In the genomic region with DNA sequence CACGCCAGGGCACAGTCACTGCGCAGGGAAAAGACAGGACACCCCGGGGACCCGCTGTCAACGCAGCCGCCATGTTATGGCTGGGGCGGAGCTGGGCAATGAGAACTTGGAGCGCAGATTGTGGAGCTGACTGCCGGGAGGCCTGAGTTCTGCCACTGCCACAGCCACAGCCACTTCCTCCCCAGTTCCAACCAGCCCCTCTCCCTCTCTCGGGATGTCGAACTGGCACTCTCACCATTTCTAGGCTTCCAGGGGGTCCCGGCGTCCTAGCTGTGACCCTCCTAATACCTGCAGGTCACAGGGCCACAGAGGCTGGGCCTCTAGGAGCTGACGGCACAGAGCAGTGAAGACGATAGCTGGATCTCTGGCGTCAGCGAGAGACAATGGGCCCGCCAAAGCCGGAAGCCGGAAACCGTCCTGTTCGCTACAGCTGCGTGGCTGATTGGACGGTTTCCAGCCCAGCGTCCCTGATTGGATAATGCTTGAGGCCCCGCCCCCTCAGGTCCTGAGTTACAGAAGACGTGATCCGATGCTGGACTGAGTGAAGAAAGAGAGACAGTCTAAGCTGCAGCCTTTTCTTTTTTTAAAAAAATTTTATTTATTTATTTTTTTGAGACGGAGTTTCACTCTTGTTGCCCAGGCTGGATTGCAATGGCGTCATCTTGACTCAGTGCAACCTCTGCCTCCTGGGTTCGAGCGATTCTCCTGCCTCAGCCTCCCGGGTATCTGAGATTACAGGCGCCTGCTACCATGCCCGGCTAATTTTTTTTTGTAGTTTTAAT, we compare ENCODE assay signal across 8 cellular contexts. TPM values are rescaled to one million over a fixed set of nuclear protein-coding genes. Genes with fewer than 3 reads are reported as not detected.
A peak's percentile ranks its signal among the peaks of the same experiment; 100 is the strongest.
DNase-seq lines count a peak whose midpoint lies in the region; ATAC-seq, FAIRE-seq and TF ChIP-seq lines count a peak whose summit lies in the region.

A gene (minus strand): TSS at position 385 of the 782 bp plus-strand sequence. CDS start 147 bp downstream, at position 238.

- ATAC-seq in GM18498 (IDR thresholded peaks at IDR 0.05; ENCODE audit: unreplicated experiment) (peak; percentile 93), HG02885 (IDR thresholded peaks at IDR 0.05; ENCODE audit: poor library complexity, unreplicated experiment) (peak; percentile 89), WTC11 (peak; percentile 97)

- H3K4me3 Mint-ChIP-seq in WTC11, result peak within 1 kb of the TSS; percentile 100

- peaks cover 10% of the 10 kb centered on the region for H3K27me3 Mint-ChIP-seq in WTC11 (ENCODE audit: low read depth)

- no peaks in the 10 kb centered on the region for H3K4me1 Mint-ChIP-seq in WTC11

- no peaks in the 10 kb centered on the region; the same call in 1 of the 2 replicates for H3K36me3 Mint-ChIP-seq in WTC11

- FAIRE-seq in bronchial epithelial cell (lab: Jason Lieb, UNC), result no peak

- peak within 1 kb of the TSS; percentile 85 for H3K4me3 ChIP-seq in bronchial epithelial cell (ENCODE audit: low read depth, low read length)
- peak within 1 kb of the TSS; percentile 47 to 90 (median 66) for H3K4me3 ChIP-seq in skin epidermis

- peak within 1 kb of the TSS; percentile 63 to 97 (median 93) for H3K27ac ChIP-seq in skin epidermis

- DNase-seq in NCI-H2081 treated with DMSO at 0.1 percent for 48 hours (lab: John Stamatoyannopoulos, UW), result peak; percentile 87
- DNase-seq in WTC11 (ENCODE audit: low spot score), result peak; percentile 97
- DNase-seq in bronchial epithelial cell (ENCODE audit: low read depth), result peak; percentile 88
- peak; percentile 90 for DNase-seq in iPS-NIHi11 (ENCODE audit: low spot score)
- DNase-seq in SHP77 treated with DMSO at 0.1 percent for 48 hours (lab: John Stamatoyannopoulos, UW), result no peak

- TF ChIP-seq CTCF in WTC11 (IDR thresholded peaks at IDR 0.05) (no peak), bronchial epithelial cell (IDR thresholded peaks at IDR 0.05; ENCODE audit: insufficient read depth, low read length, severe bottlenecking) (no peak)

- CTCF ChIA-PET in WTC11 (lab: Charles Lee), result interaction anchor here (0.8 to 1.8 kb wide), 11 partner anchors 39 to 269 kb away, joined by 3 to 7 read pairs (median 4); a partner anchor contains a TSS

- H3K27me3 ChIP-seq in bronchial epithelial cell (ENCODE audit: control insufficient read depth, insufficient read depth, low read length), result no peaks in the 10 kb centered on the region

- peaks cover 33% of the 10 kb centered on the region for H3K9me3 Mint-ChIP-seq in WTC11

- peak within 1 kb of the TSS; percentile 97 for H3K27ac Mint-ChIP-seq in WTC11

- POLR2A ChIA-PET in WTC11 (lab: Charles Lee), result interaction anchor here (0.8 to 2.4 kb wide), 9 partner anchors 39 to 530 kb away, joined by 3 to 32 read pairs (median 8); a partner anchor contains a TSS

- peaks cover 2% of the 10 kb centered on the region for H3K36me3 ChIP-seq in bronchial epithelial cell (ENCODE audit: control insufficient read depth, insufficient read depth, low read length)

TF ChIP-seq in WTC11, 78 proteins besides CTCF, POLR2A, EP300 and RAD21 (continues in another document):
- TF ChIP-seq, protein P1, sequence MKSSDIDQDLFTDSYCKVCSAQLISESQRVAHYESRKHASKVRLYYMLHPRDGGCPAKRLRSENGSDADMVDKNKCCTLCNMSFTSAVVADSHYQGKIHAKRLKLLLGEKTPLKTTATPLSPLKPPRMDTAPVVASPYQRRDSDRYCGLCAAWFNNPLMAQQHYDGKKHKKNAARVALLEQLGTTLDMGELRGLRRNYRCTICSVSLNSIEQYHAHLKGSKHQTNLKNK (CRISPR knock-in tag; IDR thresholded peaks at IDR 0.05), result no peak
- TF ChIP-seq, protein P2, sequence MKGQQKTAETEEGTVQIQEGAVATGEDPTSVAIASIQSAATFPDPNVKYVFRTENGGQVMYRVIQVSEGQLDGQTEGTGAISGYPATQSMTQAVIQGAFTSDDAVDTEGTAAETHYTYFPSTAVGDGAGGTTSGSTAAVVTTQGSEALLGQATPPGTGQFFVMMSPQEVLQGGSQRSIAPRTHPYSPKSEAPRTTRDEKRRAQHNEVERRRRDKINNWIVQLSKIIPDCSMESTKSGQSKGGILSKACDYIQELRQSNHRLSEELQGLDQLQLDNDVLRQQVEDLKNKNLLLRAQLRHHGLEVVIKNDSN (CRISPR knock-in tag; IDR thresholded peaks at IDR 0.05), result no peak
- TF ChIP-seq, protein P3, sequence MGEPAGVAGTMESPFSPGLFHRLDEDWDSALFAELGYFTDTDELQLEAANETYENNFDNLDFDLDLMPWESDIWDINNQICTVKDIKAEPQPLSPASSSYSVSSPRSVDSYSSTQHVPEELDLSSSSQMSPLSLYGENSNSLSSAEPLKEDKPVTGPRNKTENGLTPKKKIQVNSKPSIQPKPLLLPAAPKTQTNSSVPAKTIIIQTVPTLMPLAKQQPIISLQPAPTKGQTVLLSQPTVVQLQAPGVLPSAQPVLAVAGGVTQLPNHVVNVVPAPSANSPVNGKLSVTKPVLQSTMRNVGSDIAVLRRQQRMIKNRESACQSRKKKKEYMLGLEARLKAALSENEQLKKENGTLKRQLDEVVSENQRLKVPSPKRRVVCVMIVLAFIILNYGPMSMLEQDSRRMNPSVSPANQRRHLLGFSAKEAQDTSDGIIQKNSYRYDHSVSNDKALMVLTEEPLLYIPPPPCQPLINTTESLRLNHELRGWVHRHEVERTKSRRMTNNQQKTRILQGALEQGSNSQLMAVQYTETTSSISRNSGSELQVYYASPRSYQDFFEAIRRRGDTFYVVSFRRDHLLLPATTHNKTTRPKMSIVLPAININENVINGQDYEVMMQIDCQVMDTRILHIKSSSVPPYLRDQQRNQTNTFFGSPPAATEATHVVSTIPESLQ (CRISPR knock-in tag; IDR thresholded peaks at IDR 0.05), result no peak
- TF ChIP-seq, protein P4, sequence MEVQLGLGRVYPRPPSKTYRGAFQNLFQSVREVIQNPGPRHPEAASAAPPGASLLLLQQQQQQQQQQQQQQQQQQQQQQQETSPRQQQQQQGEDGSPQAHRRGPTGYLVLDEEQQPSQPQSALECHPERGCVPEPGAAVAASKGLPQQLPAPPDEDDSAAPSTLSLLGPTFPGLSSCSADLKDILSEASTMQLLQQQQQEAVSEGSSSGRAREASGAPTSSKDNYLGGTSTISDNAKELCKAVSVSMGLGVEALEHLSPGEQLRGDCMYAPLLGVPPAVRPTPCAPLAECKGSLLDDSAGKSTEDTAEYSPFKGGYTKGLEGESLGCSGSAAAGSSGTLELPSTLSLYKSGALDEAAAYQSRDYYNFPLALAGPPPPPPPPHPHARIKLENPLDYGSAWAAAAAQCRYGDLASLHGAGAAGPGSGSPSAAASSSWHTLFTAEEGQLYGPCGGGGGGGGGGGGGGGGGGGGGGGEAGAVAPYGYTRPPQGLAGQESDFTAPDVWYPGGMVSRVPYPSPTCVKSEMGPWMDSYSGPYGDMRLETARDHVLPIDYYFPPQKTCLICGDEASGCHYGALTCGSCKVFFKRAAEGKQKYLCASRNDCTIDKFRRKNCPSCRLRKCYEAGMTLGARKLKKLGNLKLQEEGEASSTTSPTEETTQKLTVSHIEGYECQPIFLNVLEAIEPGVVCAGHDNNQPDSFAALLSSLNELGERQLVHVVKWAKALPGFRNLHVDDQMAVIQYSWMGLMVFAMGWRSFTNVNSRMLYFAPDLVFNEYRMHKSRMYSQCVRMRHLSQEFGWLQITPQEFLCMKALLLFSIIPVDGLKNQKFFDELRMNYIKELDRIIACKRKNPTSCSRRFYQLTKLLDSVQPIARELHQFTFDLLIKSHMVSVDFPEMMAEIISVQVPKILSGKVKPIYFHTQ (CRISPR knock-in tag; IDR thresholded peaks at IDR 0.05), result no peak
- TF ChIP-seq CREM (CRISPR knock-in tag; IDR thresholded peaks at IDR 0.05) (no peak), CREB1 (CRISPR knock-in tag; IDR thresholded peaks at IDR 0.05) (0 out of 2 replicates have a peak, but pooled peaks have one; percentile 19), MYBL2 (CRISPR knock-in tag; IDR thresholded peaks at IDR 0.05) (no peak), ZNF263 (CRISPR knock-in tag; IDR thresholded peaks at IDR 0.05; ENCODE audit: low read depth) (no peak), SOX15 (CRISPR knock-in tag; IDR thresholded peaks at IDR 0.05) (no peak), ZNF423 (CRISPR knock-in tag; IDR thresholded peaks at IDR 0.05) (no peak), SP1 (CRISPR knock-in tag; conservative IDR thresholded peaks at IDR 0.05) (peak; percentile 68), ZNF396 (CRISPR knock-in tag; IDR thresholded peaks at IDR 0.05; ENCODE audit: borderline replicate concordance) (no peak), ESRRA (CRISPR knock-in tag; IDR thresholded peaks at IDR 0.05; ENCODE audit: borderline replicate concordance) (no peak), TEAD1 (CRISPR knock-in tag; IDR thresholded peaks at IDR 0.05) (peak; percentile 27; the same call in 1 of the 2 replicates), ELF4 (CRISPR knock-in tag; IDR thresholded peaks at IDR 0.05; ENCODE audit: low read depth) (no peak), ZBTB21 (CRISPR knock-in tag; IDR thresholded peaks at IDR 0.05; ENCODE audit: borderline replicate concordance) (peak; percentile 70; the same call in 1 of the 2 replicates), TEAD4 (CRISPR knock-in tag; IDR thresholded peaks at IDR 0.05) (no peak), NFYB (CRISPR knock-in tag; conservative IDR thresholded peaks at IDR 0.05; ENCODE audit: low read depth) (peak; percentile 92)
- TF ChIP-seq, protein P5, sequence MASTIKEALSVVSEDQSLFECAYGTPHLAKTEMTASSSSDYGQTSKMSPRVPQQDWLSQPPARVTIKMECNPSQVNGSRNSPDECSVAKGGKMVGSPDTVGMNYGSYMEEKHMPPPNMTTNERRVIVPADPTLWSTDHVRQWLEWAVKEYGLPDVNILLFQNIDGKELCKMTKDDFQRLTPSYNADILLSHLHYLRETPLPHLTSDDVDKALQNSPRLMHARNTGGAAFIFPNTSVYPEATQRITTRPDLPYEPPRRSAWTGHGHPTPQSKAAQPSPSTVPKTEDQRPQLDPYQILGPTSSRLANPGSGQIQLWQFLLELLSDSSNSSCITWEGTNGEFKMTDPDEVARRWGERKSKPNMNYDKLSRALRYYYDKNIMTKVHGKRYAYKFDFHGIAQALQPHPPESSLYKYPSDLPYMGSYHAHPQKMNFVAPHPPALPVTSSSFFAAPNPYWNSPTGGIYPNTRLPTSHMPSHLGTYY (CRISPR knock-in tag; IDR thresholded peaks at IDR 0.05), result no peak
- TF ChIP-seq, protein P6, sequence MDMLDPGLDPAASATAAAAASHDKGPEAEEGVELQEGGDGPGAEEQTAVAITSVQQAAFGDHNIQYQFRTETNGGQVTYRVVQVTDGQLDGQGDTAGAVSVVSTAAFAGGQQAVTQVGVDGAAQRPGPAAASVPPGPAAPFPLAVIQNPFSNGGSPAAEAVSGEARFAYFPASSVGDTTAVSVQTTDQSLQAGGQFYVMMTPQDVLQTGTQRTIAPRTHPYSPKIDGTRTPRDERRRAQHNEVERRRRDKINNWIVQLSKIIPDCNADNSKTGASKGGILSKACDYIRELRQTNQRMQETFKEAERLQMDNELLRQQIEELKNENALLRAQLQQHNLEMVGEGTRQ (CRISPR knock-in tag; IDR thresholded peaks at IDR 0.05), result no peak

RNA-seq across cellular contexts. Expression of the gene that starts here (rescaled TPM):
- 15.7 to 20.8 TPM (median 17.9 TPM) in 3 replicates for total RNA-seq in WTC11 (2021)
- 9.7 and 12.0 TPM in 2 replicates for total RNA-seq in bronchial epithelial cell
